In the genomic region with DNA sequence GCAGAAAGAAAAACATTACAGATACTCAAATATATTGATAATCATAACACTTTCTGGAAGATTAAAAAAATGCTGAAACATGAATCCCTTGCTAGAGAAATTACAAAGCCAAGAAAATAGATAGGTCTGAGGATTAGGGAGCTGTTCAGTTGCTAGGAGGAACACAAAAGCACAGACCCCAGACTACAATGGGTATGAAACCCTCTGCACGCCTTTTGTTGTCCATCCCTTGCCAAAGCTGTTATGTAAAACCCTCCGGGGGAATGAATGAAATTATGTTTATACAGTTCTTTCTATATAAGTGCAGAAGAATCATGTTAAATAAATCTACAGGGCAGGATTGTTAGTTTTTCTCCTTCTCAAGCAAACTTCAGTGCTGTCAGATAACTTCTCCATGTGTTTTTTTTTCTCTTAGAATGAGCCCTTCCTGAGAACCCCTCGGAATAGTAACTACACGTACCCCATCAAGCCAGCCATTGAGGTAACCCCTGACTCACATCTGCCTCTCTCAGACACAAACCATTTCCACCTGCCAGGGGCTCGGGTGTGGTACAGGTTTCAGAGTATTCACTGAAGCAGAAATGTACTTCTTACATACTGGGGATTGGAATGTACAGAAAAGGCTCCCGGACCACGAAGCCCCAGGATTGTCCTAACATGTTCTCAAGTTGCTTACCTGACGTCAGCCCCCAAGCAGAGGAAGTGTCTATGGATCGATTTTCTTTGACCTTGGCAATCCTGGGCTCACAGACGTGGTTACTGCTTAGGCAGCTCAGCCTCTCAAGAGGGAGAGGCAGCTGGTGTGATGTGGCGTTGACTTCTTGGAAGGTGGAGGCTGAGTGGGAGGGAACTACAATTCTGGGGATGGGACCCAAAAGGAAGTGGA, we compare ENCODE assay signal across 10 cellular contexts.
A peak's percentile ranks its signal among the peaks of the same experiment; 100 is the strongest.
DNase-seq lines count a peak whose midpoint lies in the region; ATAC-seq, FAIRE-seq and TF ChIP-seq lines count a peak whose summit lies in the region.
"Had no signal": no experiment of that assay in that cellular context is flagged by ENCODE, and none has a peak within 500 bp of the region (broad histone marks: within the 10 kb centered on the region; RNA-seq: fewer than 3 reads in every experiment).

No MANE protein-coding gene starts in this region.

- H2BK120ac ChIP-seq in trophoblast cell (ENCODE audit: insufficient read depth, low read length, poor library complexity), result peak overlapping the region; percentile 54

- ATAC-seq in DND-41 (ENCODE audit: insufficient read depth, low read depth) (peak; percentile 73), GM21825 (IDR thresholded peaks at IDR 0.05; ENCODE audit: unreplicated experiment) (no peak), GM18907 (IDR thresholded peaks at IDR 0.05; ENCODE audit: unreplicated experiment) (no peak), GM19397 (IDR thresholded peaks at IDR 0.05; ENCODE audit: unreplicated experiment) (no peak)

- H2AFZ ChIP-seq in DND-41 (ENCODE audit: low read depth, low read length), result no peak overlapping the region
- H2AFZ ChIP-seq in trophoblast cell (ENCODE audit: insufficient read depth, low read length, poor library complexity), result no peak overlapping the region

- H3K14ac ChIP-seq in trophoblast cell (ENCODE audit: low read length), result peak overlapping the region; percentile 5

- peak overlapping the region; percentile 18 for H2BK5ac ChIP-seq in trophoblast cell (ENCODE audit: low read depth, low read length, poor library complexity)

- H3K27me3 ChIP-seq in DND-41 (ENCODE audit: insufficient read depth, low read length, poor library complexity) (peaks cover under 1% of the 10 kb centered on the region), trophoblast cell (ENCODE audit: insufficient read depth, low read length) (no peaks in the 10 kb centered on the region)

- H3K23ac ChIP-seq in trophoblast cell (ENCODE audit: low read length), result peak overlapping the region; percentile 20

- H4K20me1 ChIP-seq in DND-41 (ENCODE audit: insufficient read depth, low read length), result no peaks in the 10 kb centered on the region

- no peak overlapping the region for H2AK5ac ChIP-seq in trophoblast cell (ENCODE audit: low read length)

- H2BK12ac ChIP-seq in trophoblast cell (ENCODE audit: low read length), result peak overlapping the region; percentile 38

- H3K9me3 ChIP-seq in DND-41 (ENCODE audit: insufficient read depth, low read length, severe bottlenecking) (no peaks in the 10 kb centered on the region), trophoblast cell (ENCODE audit: insufficient read depth, low read depth, low read length) (peaks cover 2% of the 10 kb centered on the region)

- H3K9ac ChIP-seq in DND-41 (ENCODE audit: low read depth, low read length) (no peak overlapping the region), trophoblast cell (ENCODE audit: low read length) (no peak overlapping the region)

- peak overlapping the region; percentile 26 for H3K18ac ChIP-seq in trophoblast cell (ENCODE audit: low read length)

- no peak for TF ChIP-seq CTCF in DND-41 (IDR thresholded peaks at IDR 0.05; ENCODE audit: borderline replicate concordance, extremely low read depth, low read length, poor library complexity, severe bottlenecking)

- no peak overlapping the region for H4K12ac ChIP-seq in trophoblast cell (ENCODE audit: low read depth, low read length)

- no peak overlapping the region for H3K4ac ChIP-seq in trophoblast cell (ENCODE audit: low read depth, low read length)

- no peak overlapping the region for H3K4me3 ChIP-seq in DND-41 (ENCODE audit: low read depth in 1 of 2, low read length in 2 of 2)
- H3K4me3 ChIP-seq in trophoblast cell (ENCODE audit: low read depth, low read length), result no peak overlapping the region
- H3K4me3 ChIP-seq: lung had no signal

- peaks cover 11% of the 10 kb centered on the region for H3K4me1 ChIP-seq in DND-41 (ENCODE audit: insufficient read depth, low read length)
- H3K4me1 ChIP-seq in trophoblast cell (ENCODE audit: control insufficient read depth in 1 of 2, insufficient read depth in 2 of 2, low read length in 2 of 2), result peaks cover 44 to 52% of the 10 kb centered on the region in 2 experiments

- H3K79me1 ChIP-seq in trophoblast cell (ENCODE audit: low read length), result peaks cover 46% of the 10 kb centered on the region

- H4K8ac ChIP-seq in trophoblast cell (ENCODE audit: low read depth, low read length), result peak overlapping the region; percentile 12

- peak; percentile 92 for FAIRE-seq in RCC 7860 (lab: Jason Lieb, UNC)

- no peaks in the 10 kb centered on the region for H3K36me3 ChIP-seq in DND-41 (ENCODE audit: insufficient read depth, low read length)
- no peaks in the 10 kb centered on the region for H3K36me3 ChIP-seq in trophoblast cell (ENCODE audit: control insufficient read depth in 1 of 2, insufficient read depth in 2 of 2, low read length in 2 of 2)

- H3K79me2 ChIP-seq in DND-41 (ENCODE audit: insufficient read depth, low read length), result no peaks in the 10 kb centered on the region
- peaks cover 5% of the 10 kb centered on the region for H3K79me2 ChIP-seq in trophoblast cell (ENCODE audit: control insufficient read depth, insufficient read depth, low read length, poor library complexity)

- DNase-seq in DND-41 (peak; percentile 54), RCC 7860 (ENCODE audit: low spot score) (peak; percentile 94), astrocyte of the hippocampus (ENCODE audit: low read depth, low spot score) (peak; percentile 92), trophoblast cell (peak in 1 of 2 donors; percentile 40), globus pallidus (ENCODE audit: low spot score) (no peak)
- DNase-seq: amygdala had no signal

- WGBS in trophoblast cell (ENCODE audit: extremely low coverage, insufficient coverage, insufficient read length), result no CpG with 5 or more reads among the region's 11 CpGs

- peak overlapping the region; percentile 76 for H4K91ac ChIP-seq in trophoblast cell (ENCODE audit: low read depth, low read length)

- H3K27ac ChIP-seq in DND-41 (ENCODE audit: low read length) (no peak overlapping the region), trophoblast cell (ENCODE audit: low read depth, low read length) (peak overlapping the region; percentile 82)

- H3K4me2 ChIP-seq in DND-41 (ENCODE audit: insufficient read depth, low read length), result no peak overlapping the region
- H3K4me2 ChIP-seq in trophoblast cell (ENCODE audit: low read length), result peak overlapping the region; percentile 40
